ENCODE assay signal across 17 cellular contexts in the genomic region with DNA sequence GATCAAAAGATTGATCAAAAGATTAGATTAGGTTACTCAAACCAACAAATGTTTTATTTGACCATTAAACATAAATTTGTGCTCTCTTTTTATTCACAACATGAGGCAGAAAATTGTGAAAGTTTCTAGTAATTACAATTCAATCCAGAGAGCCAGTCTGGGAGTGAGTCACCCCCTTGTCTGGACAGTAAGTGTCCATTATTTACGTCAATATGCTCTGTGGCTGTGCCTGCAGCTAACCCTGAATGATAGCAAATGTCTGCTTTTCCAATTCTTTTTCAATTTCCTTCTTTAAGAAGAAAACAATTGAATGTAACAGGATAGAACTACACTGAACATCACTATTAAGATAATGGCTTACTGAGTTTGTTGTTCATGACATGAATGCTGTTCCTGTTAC. TPM values are rescaled to one million over a fixed set of nuclear protein-coding genes. Genes with fewer than 3 reads are reported as not detected.
A peak's percentile ranks its signal among the peaks of the same experiment; 100 is the strongest.
DNase-seq lines count a peak whose midpoint lies in the region; TF ChIP-seq lines count a peak whose summit lies in the region.
"Had no signal": no experiment of that assay in that cellular context is flagged by ENCODE, and none has a peak within 500 bp of the region (broad histone marks: within the 10 kb centered on the region; RNA-seq: fewer than 3 reads in every experiment).

No MANE protein-coding gene starts in this region.

- H3K27me3 ChIP-seq in SJSA1 (replicated peaks) (0 out of 2 replicates have a peak, but pooled peaks cover under 1% of the 10 kb centered on the region), ascending aorta (no peaks in the 10 kb centered on the region)
- H3K27me3 ChIP-seq: pancreas had no signal

- no peaks in the 10 kb centered on the region for H3K27me3 Mint-ChIP-seq in CD14-positive monocyte (ENCODE audit: low read depth in 3 of 3)
- H3K27me3 Mint-ChIP-seq: central memory CD8-positive, alpha-beta T cell had no signal

- DNase-seq in GM04503 (ENCODE audit: low read depth): peak; percentile 75
- DNase-seq in SJSA1 (ENCODE audit: low read depth in 1 of 2, low spot score in 2 of 2): peak; percentile 54 to 59
- peak; percentile 88 for DNase-seq in fibroblast of peridontal ligament (ENCODE audit: extremely low read depth)
- peak; percentile 58 for DNase-seq in skeletal muscle cell (ENCODE audit: low read depth)
- DNase-seq in GM10266 (ENCODE audit: extremely low spot score): no peak
- DNase-seq in LoVo (ENCODE audit: low spot score): no peak
- DNase-seq in ascending aorta (ENCODE audit: low spot score in 2 of 2): no peak
- DNase-seq in CD14-positive monocyte (ENCODE audit: low spot score): no peak
- DNase-seq: activated CD4-positive, CD25-positive, alpha-beta regulatory T cell treated with anti-CD3 and anti-CD28 coated beads, Interleukin-2, amount 50 U/mL, for 72 hours; glutamatergic neuron; lower lobe of right lung; MM.1S; NCI-H446 treated with DMSO at 0.1 percent for 48 hours; pancreas; stimulated activated CD4-positive, alpha-beta T cell treated with anti-CD3 and anti-CD28 coated beads, Interleukin-2, amount 100 ng/mL, for 48 hours had no signal

- TF ChIP-seq CTCF in GM10266 (IDR thresholded peaks at IDR 0.05; ENCODE audit: control insufficient read depth, insufficient read depth, low read depth, missing control alignments) (no peak), ascending aorta (IDR thresholded peaks at IDR 0.05) (no peak), CD14-positive monocyte (IDR thresholded peaks at IDR 0.05) (no peak)

- H3K4me3 Mint-ChIP-seq in CD14-positive monocyte: no peak overlapping the region
- H3K4me3 Mint-ChIP-seq: central memory CD8-positive, alpha-beta T cell had no signal

- H3K4me1 Mint-ChIP-seq in CD14-positive monocyte: no peaks in the 10 kb centered on the region
- H3K4me1 Mint-ChIP-seq: central memory CD8-positive, alpha-beta T cell had no signal

- no peaks in the 10 kb centered on the region for H3K36me3 Mint-ChIP-seq in CD14-positive monocyte

- peaks cover 0 to 2% (median 0%) of the 10 kb centered on the region in 7 donors for H3K9me3 Mint-ChIP-seq in CD14-positive monocyte
- H3K9me3 Mint-ChIP-seq: central memory CD8-positive, alpha-beta T cell had no signal

- H3K27ac Mint-ChIP-seq in CD14-positive monocyte: no peak overlapping the region

- no peaks in the 10 kb centered on the region for H3K36me3 ChIP-seq in SJSA1
- H3K36me3 ChIP-seq in ascending aorta: no peaks in the 10 kb centered on the region
- H3K36me3 ChIP-seq: lower lobe of right lung, pancreas had no signal

- H3K4me3 ChIP-seq in SJSA1 (no peak overlapping the region), skeletal muscle cell (ENCODE audit: low read depth, low read length) (no peak overlapping the region), ascending aorta (no peak overlapping the region)
- H3K4me3 ChIP-seq: lower lobe of right lung, pancreas, SK-N-MC had no signal

- intact Hi-C loops in ascending aorta (cut with DNase I): no loop called here
- intact Hi-C loops in CD14-positive monocyte (cut with micrococcal nuclease): no loop called here

- H3K4me1 ChIP-seq in SJSA1 (replicated peaks): peaks cover 39% of the 10 kb centered on the region
- no peaks in the 10 kb centered on the region for H3K4me1 ChIP-seq in ascending aorta
- H3K4me1 ChIP-seq: pancreas had no signal

- H3K27ac ChIP-seq in SJSA1 (peak overlapping the region; percentile 25), ascending aorta (no peak overlapping the region)
- H3K27ac ChIP-seq: lower lobe of right lung, pancreas, SK-N-MC had no signal

- H3K9me3 ChIP-seq in SJSA1 (replicated peaks): no peaks in the 10 kb centered on the region
- no peaks in the 10 kb centered on the region for H3K9me3 ChIP-seq in ascending aorta
- H3K9me3 ChIP-seq: lower lobe of right lung, pancreas had no signal

RNA-seq across cellular contexts. Expression of a gene that starts 27.9 kb away (rescaled TPM):
- 29.0 and 30.6 TPM in 2 replicates for total RNA-seq in SJSA1 (2014; rRNA removed; shearing (Covaris generic))
- 28.4 TPM for total RNA-seq in ascending aorta
- polyA plus RNA-seq in CD14-positive monocyte: 1 to 10 TPM; 1.0 to 1.6 TPM

RNA-seq across cellular contexts. Expression of a gene that starts 43.1 kb away (rescaled TPM):
- total RNA-seq in SJSA1 (2014; rRNA removed; shearing (Covaris generic)): not detected in 2 replicates
- not detected for total RNA-seq in ascending aorta
- not detected for polyA plus RNA-seq in CD14-positive monocyte
- total RNA-seq: lower lobe of right lung, pancreas had no signal
- polyA plus RNA-seq: pancreas had no signal

RNA-seq across cellular contexts. Expression of a gene that starts 54.7 kb away (rescaled TPM):
- total RNA-seq in SJSA1 (2014; rRNA removed; shearing (Covaris generic)): 33.8 and 44.1 TPM in 2 replicates
- 2.4 TPM for total RNA-seq in ascending aorta
- 10 to 100 TPM in 1 of 2 donors, 1 to 10 TPM in 1; 8.2 to 14.1 TPM for polyA plus RNA-seq in CD14-positive monocyte

RNA-seq across cellular contexts. Expression of a gene that starts 58.9 kb away (rescaled TPM):
- total RNA-seq in SJSA1 (2014; rRNA removed; shearing (Covaris generic)): 13.8 and 17.4 TPM in 2 replicates
- total RNA-seq in ascending aorta: not detected
- polyA plus RNA-seq in CD14-positive monocyte: not detected

Comparison
In these comparisons a context has a peak if more than half of its experiments do, and no peak if none do; other contexts are left out.
1. DNase-seq: peak in GM04503 (single experiment), SJSA1 (2 of 2), fibroblast of peridontal ligament (single experiment) and skeletal muscle cell (single experiment); none in GM10266 (single experiment), LoVo (single experiment), ascending aorta (0 of 2) and CD14-positive monocyte (single experiment).
2. RNA of a gene that starts 54.7 kb away (total RNA-seq): 33.8 to 44.1 TPM in SJSA1; 2.4 TPM in ascending aorta (single experiment); every median in the first group is over 10 times any median in the second.